ENCODE assay signal across 8 cellular contexts in the genomic region with DNA sequence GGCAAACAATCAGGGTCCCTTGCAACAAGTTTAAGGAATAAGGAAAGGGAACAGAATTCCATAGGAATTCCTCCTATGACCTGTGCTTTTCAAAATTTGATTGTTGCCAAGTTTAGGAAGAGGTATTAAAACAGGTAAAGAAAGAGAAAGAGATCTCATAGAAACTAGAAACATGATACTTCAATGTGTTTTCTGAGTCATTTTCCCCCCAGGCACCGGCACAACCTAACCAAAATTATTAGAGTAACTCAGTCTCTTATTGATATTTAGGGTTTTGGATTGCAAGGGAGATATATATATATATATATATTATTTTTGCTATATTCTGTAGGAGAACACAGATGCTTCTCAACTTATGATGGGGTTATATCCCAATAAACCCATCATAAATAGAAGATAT.
"Had no signal": no experiment of that assay in that cellular context is flagged by ENCODE, and none has a peak within 500 bp of the region (broad histone marks: within the 10 kb centered on the region; RNA-seq: fewer than 3 reads in every experiment).

No MANE protein-coding gene starts in this region.

- H2AFZ ChIP-seq: GM23338 had no signal

- H3K4me1 Mint-ChIP-seq: GM23338, H9, IgD-negative memory B cell had no signal

- H3K9me3 Mint-ChIP-seq: GM23338, H9 had no signal

- H3K36me3 Mint-ChIP-seq: IgD-negative memory B cell had no signal

- FAIRE-seq: H1, H54, HepG2 had no signal

- H3K4me2 ChIP-seq: GM23338 had no signal

- ATAC-seq: GM23338, HepG2 had no signal

- H3K27ac Mint-ChIP-seq: GM23338, H9, IgD-negative memory B cell had no signal

- DNase-seq: H9, HCEC 1CT had no signal

- H3K4me3 Mint-ChIP-seq: GM23338, H9, IgD-negative memory B cell had no signal

- H3K4me3 ChIP-seq: GM23338 had no signal

- H3K27ac ChIP-seq: HL-60 had no signal
